14 cellular contexts compared by ENCODE assay signal in genomic region chr22:30940655-30941362, GRCh38. TPM values are rescaled to one million over a fixed set of nuclear protein-coding genes. Genes with fewer than 3 reads are reported as not detected.
A peak's percentile ranks its signal among the peaks of the same experiment; 100 is the strongest.
DNase-seq lines count a peak whose midpoint lies in the region; ATAC-seq and TF ChIP-seq lines count a peak whose summit lies in the region.
"Had no signal": no experiment of that assay in that cellular context is flagged by ENCODE, and none has a peak within 500 bp of the region (broad histone marks: within the 10 kb centered on the region; RNA-seq: fewer than 3 reads in every experiment).

No MANE protein-coding gene starts in this region.

- H3K27me3 ChIP-seq in testis: no peaks in the 10 kb centered on the region
- H3K27me3 ChIP-seq in foreskin keratinocyte: no peaks in the 10 kb centered on the region
- H3K27me3 ChIP-seq: BLaER1 treated with 17β-estradiol and CSF1 and Interleukin-3, amounts not matched to agents 10 nM and 100 nM; esophagus squamous epithelium; MG63 had no signal

- no peak for ATAC-seq in GM18498 (IDR thresholded peaks at IDR 0.05; ENCODE audit: unreplicated experiment)
- no peak for ATAC-seq in foreskin keratinocyte

- H3K27ac ChIP-seq in testis (no peak overlapping the region), foreskin keratinocyte (no peak overlapping the region)
- H3K27ac ChIP-seq: BLaER1 treated with 17β-estradiol and CSF1 and Interleukin-3, amounts not matched to agents 10 nM and 100 nM had no signal

- no peak overlapping the region for H3K4me3 ChIP-seq in testis
- H3K4me3 ChIP-seq: BLaER1 treated with 17β-estradiol and CSF1 and Interleukin-3, amounts not matched to agents 10 nM and 100 nM; esophagus squamous epithelium; MG63 had no signal

- DNase-seq in T-helper 2 cell (peak in 4 of 5 experiments; percentile 14 to 76 (median 16)), activated T-cell treated with anti-CD3 and anti-CD28 coated beads for 4 hours (peak; percentile 35), ecto neural progenitor cell (ENCODE audit: low spot score) (peak; percentile 13), testis (no peak), foreskin keratinocyte (no peak), HUDEP-2 (lab: John Stamatoyannopoulos, UW; ENCODE audit: unreplicated experiment in 76 of 76) (no peak)
- DNase-seq in stimulated activated CD8-positive, alpha-beta memory T cell treated with anti-CD3 and anti-CD28 coated beads, Interleukin-15, amount 100 ng/mL, for 4 hours (ENCODE audit: low read depth in 2 of 2): peak; percentile 9 to 23
- DNase-seq: esophagus squamous epithelium, H7, MG63, nucleus accumbens, SW 1271 had no signal

- H3K4me1 ChIP-seq in testis (no peaks in the 10 kb centered on the region), foreskin keratinocyte (peaks cover 8% of the 10 kb centered on the region)

- no peak for TF ChIP-seq CTCF in testis (IDR thresholded peaks at IDR 0.05)
- TF ChIP-seq CTCF in foreskin keratinocyte (conservative IDR thresholded peaks at IDR 0.05): no peak

- H3K9me3 ChIP-seq in testis: no peaks in the 10 kb centered on the region
- H3K9me3 ChIP-seq: BLaER1 treated with 17β-estradiol and CSF1 and Interleukin-3, amounts not matched to agents 10 nM and 100 nM; esophagus squamous epithelium; MG63 had no signal

- no peak for TF ChIP-seq POLR2A in testis (IDR thresholded peaks at IDR 0.05)

- WGBS in testis, 2 donors: 86 to 93% methylated on average over 6 to 7 of the region's 7 CpGs

- no peaks in the 10 kb centered on the region for H3K36me3 ChIP-seq in testis (ENCODE audit: low read depth, missing control alignments)

- intact Hi-C loops in testis (cut with DNase I; ENCODE audit: low total_unique reads): no loop called here

RNA-seq across cellular contexts. Expression of gene MORC2, which starts 27.8 kb away (rescaled TPM):
- total RNA-seq in testis (10 to 100 TPM; 65.5 to 81.0 TPM), foreskin keratinocyte (23.8 and 24.5 TPM in 2 replicates)
- polyA plus RNA-seq in testis (ENCODE audit: insufficient read depth, low read depth, low replicate concordance) (64.8 TPM), foreskin keratinocyte (20.1 and 22.4 TPM in 2 replicates)

RNA-seq across cellular contexts. Expression of gene TUG1, which starts 28.3 kb away (rescaled TPM):
- total RNA-seq in testis: 100 to 1,000 TPM; 134 to 182 TPM
- polyA plus RNA-seq in testis (ENCODE audit: insufficient read depth, low read depth, low replicate concordance): 157 TPM
- 38.8 and 43.3 TPM in 2 replicates for total RNA-seq in foreskin keratinocyte
- polyA plus RNA-seq in foreskin keratinocyte: 11.3 and 12.7 TPM in 2 replicates

Comparison
In these comparisons a context has a peak if more than half of its experiments do, and no peak if none do; other contexts are left out.
1. DNase-seq: peak in T-helper 2 cell (4 of 5), activated T-cell treated with anti-CD3 and anti-CD28 coated beads for 4 hours (single experiment), ecto neural progenitor cell (single experiment) and stimulated activated CD8-positive, alpha-beta memory T cell treated with anti-CD3 and anti-CD28 coated beads, Interleukin-15, amount 100 ng/mL, for 4 hours (2 of 2); none in testis (single experiment), foreskin keratinocyte (0 of 2) and HUDEP-2 (0 of 76).